Comparison of ENCODE assay signal across 10 cellular contexts in genomic region chr1:202812176-202813026, GRCh38. TPM values are rescaled to one million over a fixed set of nuclear protein-coding genes. Genes with fewer than 3 reads are reported as not detected.
A peak's percentile ranks its signal among the peaks of the same experiment; 100 is the strongest.
DNase-seq lines count a peak whose midpoint lies in the region; ATAC-seq and TF ChIP-seq lines count a peak whose summit lies in the region.
"Had no signal": no experiment of that assay in that cellular context is flagged by ENCODE, and none has a peak within 500 bp of the region (broad histone marks: within the 10 kb centered on the region; RNA-seq: fewer than 3 reads in every experiment).

No MANE protein-coding gene starts in this region.

- H3K27ac Mint-ChIP-seq in activated T-helper 1 cell treated with anti-CD3 and anti-CD28 coated beads, Interleukin-12 subunit alpha, Interleukin-12 subunit beta, Interleukin-2, Interleukin-4 antibody, amounts not matched to agents 30 ng/mL and 10 ng/mL and 1 ng/mL, durations not matched to agents 14 hours and 24 hours and 36 hours, result peak overlapping the region; percentile 96
- peak overlapping the region; percentile 63 for H3K27ac Mint-ChIP-seq in stimulated activated memory B cell treated with anti-CD40 and anti-IgM and Interleukin-4, amounts not matched to agents 10 μg/mL and 1 μg/mL and 100 μg/mL, for 72 hours

- H3K4me3 ChIP-seq in iPS-20b (ENCODE audit: low read length) (peak overlapping the region; percentile 86), Karpas-422 (ENCODE audit: low read length) (no peak overlapping the region), coronary artery (no peak overlapping the region)

- H3K9me3 ChIP-seq in iPS-20b (ENCODE audit: insufficient read depth, low read depth, low read length) (no peaks in the 10 kb centered on the region), Karpas-422 (ENCODE audit: low read length) (no peaks in the 10 kb centered on the region)
- H3K9me3 ChIP-seq: left lung, thyroid gland had no signal

- H3K4me3 Mint-ChIP-seq in activated T-helper 1 cell treated with anti-CD3 and anti-CD28 coated beads, Interleukin-12 subunit alpha, Interleukin-12 subunit beta, Interleukin-2, Interleukin-4 antibody, amounts not matched to agents 30 ng/mL and 10 ng/mL and 1 ng/mL, durations not matched to agents 14 hours and 24 hours and 36 hours, result peak overlapping the region; percentile 96
- H3K4me3 Mint-ChIP-seq in stimulated activated memory B cell treated with anti-CD40 and anti-IgM and Interleukin-4, amounts not matched to agents 10 μg/mL and 1 μg/mL and 100 μg/mL, for 72 hours, result peak overlapping the region; percentile 90

- H3K4me1 ChIP-seq in iPS-20b (ENCODE audit: insufficient read depth, low read length) (peaks cover 15% of the 10 kb centered on the region), Karpas-422 (ENCODE audit: low read length) (no peaks in the 10 kb centered on the region)

- H3K36me3 ChIP-seq in iPS-20b (ENCODE audit: insufficient read depth, low read depth, low read length) (no peaks in the 10 kb centered on the region), Karpas-422 (ENCODE audit: insufficient read depth, low read length) (no peaks in the 10 kb centered on the region)
- H3K36me3 ChIP-seq: left lung, thyroid gland had no signal

- peaks cover 46% of the 10 kb centered on the region for H3K4me1 Mint-ChIP-seq in activated T-helper 1 cell treated with anti-CD3 and anti-CD28 coated beads, Interleukin-12 subunit alpha, Interleukin-12 subunit beta, Interleukin-2, Interleukin-4 antibody, amounts not matched to agents 30 ng/mL and 10 ng/mL and 1 ng/mL, durations not matched to agents 14 hours and 24 hours and 36 hours (ENCODE audit: low read depth)
- H3K4me1 Mint-ChIP-seq in stimulated activated memory B cell treated with anti-CD40 and anti-IgM and Interleukin-4, amounts not matched to agents 10 μg/mL and 1 μg/mL and 100 μg/mL, for 72 hours, result peaks cover 34% of the 10 kb centered on the region

- H3K36me3 Mint-ChIP-seq in activated T-helper 1 cell treated with anti-CD3 and anti-CD28 coated beads, Interleukin-12 subunit alpha, Interleukin-12 subunit beta, Interleukin-2, Interleukin-4 antibody, amounts not matched to agents 30 ng/mL and 10 ng/mL and 1 ng/mL, durations not matched to agents 14 hours and 24 hours and 36 hours (ENCODE audit: low read depth), result peaks cover 4% of the 10 kb centered on the region
- H3K36me3 Mint-ChIP-seq in stimulated activated memory B cell treated with anti-CD40 and anti-IgM and Interleukin-4, amounts not matched to agents 10 μg/mL and 1 μg/mL and 100 μg/mL, for 72 hours, result no peaks in the 10 kb centered on the region

- DNase-seq in activated CD8-positive, alpha-beta memory T cell treated with anti-CD3 and anti-CD28 coated beads, Interleukin-2, amount 50 U/mL, for 48 hours, result peak; percentile 50
- no peak for DNase-seq in activated CD8-positive, alpha-beta memory T cell treated with anti-CD3 and anti-CD28 coated beads, Interleukin-2, amount 50 U/mL, for 4 hours
- no peak for DNase-seq in activated T-helper 1 cell treated with anti-CD3 and anti-CD28 coated beads, Interleukin-12 subunit alpha, Interleukin-12 subunit beta, Interleukin-2, Interleukin-4 antibody, amounts not matched to agents 30 ng/mL and 10 ng/mL and 1 ng/mL, durations not matched to agents 14 hours and 24 hours and 36 hours (ENCODE audit: low spot score)
- DNase-seq in Karpas-422 (no peak), coronary artery (ENCODE audit: low spot score) (no peak)
- DNase-seq: left lung, thyroid gland had no signal

- no peak for ATAC-seq in stimulated activated memory B cell treated with anti-CD40 and anti-IgM and Interleukin-4, amounts not matched to agents 10 μg/mL and 1 μg/mL and 100 μg/mL, for 72 hours
- ATAC-seq in GM18505 (IDR thresholded peaks at IDR 0.05; ENCODE audit: unreplicated experiment), result no peak

- H4K20me1 ChIP-seq in Karpas-422 (ENCODE audit: insufficient read depth, low read depth, low read length), result no peaks in the 10 kb centered on the region

- peaks cover 32% of the 10 kb centered on the region for H3K27me3 ChIP-seq in iPS-20b (ENCODE audit: insufficient read depth, low read length)
- H3K27me3 ChIP-seq in Karpas-422 (ENCODE audit: low read length), result no peaks in the 10 kb centered on the region
- H3K27me3 ChIP-seq: thyroid gland had no signal

- H3K79me2 ChIP-seq in Karpas-422 (ENCODE audit: low read length), result no peaks in the 10 kb centered on the region

- no peaks in the 10 kb centered on the region for H3K9me3 Mint-ChIP-seq in activated T-helper 1 cell treated with anti-CD3 and anti-CD28 coated beads, Interleukin-12 subunit alpha, Interleukin-12 subunit beta, Interleukin-2, Interleukin-4 antibody, amounts not matched to agents 30 ng/mL and 10 ng/mL and 1 ng/mL, durations not matched to agents 14 hours and 24 hours and 36 hours
- H3K9me3 Mint-ChIP-seq in stimulated activated memory B cell treated with anti-CD40 and anti-IgM and Interleukin-4, amounts not matched to agents 10 μg/mL and 1 μg/mL and 100 μg/mL, for 72 hours, result no peaks in the 10 kb centered on the region

- TF ChIP-seq POLR2A in GM18505 (IDR thresholded peaks at IDR 0.05; ENCODE audit: borderline replicate concordance, extremely low read depth, insufficient read depth, insufficient read length), result no peak

- H3K27ac ChIP-seq in iPS-20b (ENCODE audit: low read length), result no peak overlapping the region
- no peak overlapping the region for H3K27ac ChIP-seq in Karpas-422 (ENCODE audit: low read length)
- no peak overlapping the region for H3K27ac ChIP-seq in coronary artery
- H3K27ac ChIP-seq: left lung, thyroid gland had no signal

- H2AFZ ChIP-seq in Karpas-422 (ENCODE audit: low read length), result no peak overlapping the region

- H3K9me2 ChIP-seq in Karpas-422 (replicated peaks; ENCODE audit: insufficient read depth, low read length), result no peaks in the 10 kb centered on the region

- no peak for TF ChIP-seq CTCF in coronary artery (IDR thresholded peaks at IDR 0.05)

- no peak overlapping the region for H3K4me2 ChIP-seq in Karpas-422 (ENCODE audit: low read depth, low read length, poor library complexity, severe bottlenecking)

- H3K9ac ChIP-seq in iPS-20b (ENCODE audit: low read depth, low read length) (peak overlapping the region; percentile 5; the same call in 1 of the 2 replicates), Karpas-422 (ENCODE audit: low read length) (no peak overlapping the region)

- intact Hi-C loops in activated T-helper 1 cell treated with anti-CD3 and anti-CD28 coated beads, Interleukin-12 subunit alpha, Interleukin-12 subunit beta, Interleukin-2, Interleukin-4 antibody, amounts not matched to agents 30 ng/mL and 10 ng/mL and 1 ng/mL, durations not matched to agents 14 hours and 24 hours and 36 hours (cut with micrococcal nuclease), result loop anchor here (5.0 kb wide), 1 partner anchor 475 kb away; no protein-coding TSS in a partner anchor

- peaks cover 20% of the 10 kb centered on the region for H3K27me3 Mint-ChIP-seq in activated T-helper 1 cell treated with anti-CD3 and anti-CD28 coated beads, Interleukin-12 subunit alpha, Interleukin-12 subunit beta, Interleukin-2, Interleukin-4 antibody, amounts not matched to agents 30 ng/mL and 10 ng/mL and 1 ng/mL, durations not matched to agents 14 hours and 24 hours and 36 hours (ENCODE audit: insufficient read depth)
- peaks cover 25% of the 10 kb centered on the region for H3K27me3 Mint-ChIP-seq in stimulated activated memory B cell treated with anti-CD40 and anti-IgM and Interleukin-4, amounts not matched to agents 10 μg/mL and 1 μg/mL and 100 μg/mL, for 72 hours

RNA-seq across cellular contexts. Expression of gene PCAT6, which starts 1.6 kb away (rescaled TPM):
- 1.1 and 1.7 TPM in 2 replicates for total RNA-seq in activated T-helper 1 cell treated with anti-CD3 and anti-CD28 coated beads, Interleukin-12 subunit alpha, Interleukin-12 subunit beta, Interleukin-2, Interleukin-4 antibody, amounts not matched to agents 30 ng/mL and 10 ng/mL and 1 ng/mL, durations not matched to agents 14 hours and 24 hours and 36 hours
- not detected in 2 replicates for total RNA-seq in Karpas-422 (2014; rRNA removed; shearing (Covaris generic); ENCODE audit: low replicate concordance)
- total RNA-seq: thyroid gland had no signal

RNA-seq across cellular contexts. Expression of gene KDM5B, which starts 4.2 kb away (rescaled TPM):
- 102 and 113 TPM in 2 replicates for total RNA-seq in activated T-helper 1 cell treated with anti-CD3 and anti-CD28 coated beads, Interleukin-12 subunit alpha, Interleukin-12 subunit beta, Interleukin-2, Interleukin-4 antibody, amounts not matched to agents 30 ng/mL and 10 ng/mL and 1 ng/mL, durations not matched to agents 14 hours and 24 hours and 36 hours
- not detected in 2 replicates for total RNA-seq in Karpas-422 (2014; rRNA removed; shearing (Covaris generic); ENCODE audit: low replicate concordance)

Comparison
In these comparisons a context has a peak if more than half of its experiments do, and no peak if none do; other contexts are left out.
1. RNA of gene KDM5B, which starts 4.2 kb away (total RNA-seq): 102 to 113 TPM in activated T-helper 1 cell treated with anti-CD3 and anti-CD28 coated beads, Interleukin-12 subunit alpha, Interleukin-12 subunit beta, Interleukin-2, Interleukin-4 antibody, amounts not matched to agents 30 ng/mL and 10 ng/mL and 1 ng/mL, durations not matched to agents 14 hours and 24 hours and 36 hours; not detected in Karpas-422; every median in the first group is over 100 times any median in the second.